8 cellular contexts compared by ENCODE assay signal in genomic region chr3:114624047-114624445, GRCh38.
DNase-seq lines count a peak whose midpoint lies in the region; ATAC-seq, FAIRE-seq and TF ChIP-seq lines count a peak whose summit lies in the region.

No MANE protein-coding gene starts in this region.

- FAIRE-seq in A549 (lab: Jason Lieb, UNC) = no peak

- peaks cover 60% of the 10 kb centered on the region for H3K4me1 ChIP-seq in A549

- DNase-seq in A549 (ENCODE audit: low read depth in 1 of 2, low spot score in 1 of 2) = peak in 1 of 2 experiments; percentile 41
- peak; percentile 44 for DNase-seq in OCI-M1 (lab: John Stamatoyannopoulos, UW)
- DNase-seq in fibroblast of peridontal ligament (ENCODE audit: extremely low read depth) = peak; percentile 74
- DNase-seq in nephron progenitor cell = no peak
- no peak for DNase-seq in middle frontal gyrus (ENCODE audit: extremely low spot score, low spot score)

- WGBS in A549 (ENCODE audit: missing lambda C conversion rate) = 4% methylated on average over 6 of the region's 6 CpGs

- POLR2A ChIA-PET in A549 (lab: Yijun Ruan, JAX) = interaction anchor here (0.6 to 1.1 kb wide), 4 partner anchors 16 to 1200 kb away, joined by 3 to 4 read pairs (median 3); partner anchors contain the start of gene ZBTB20

- no peak for TF ChIP-seq RAD21 in A549 (conservative IDR thresholded peaks at IDR 0.05 in 1 of 2, IDR thresholded peaks at IDR 0.05 in 1 of 2)

- H3K9me3 Mint-ChIP-seq in nephron progenitor cell = no peaks in the 10 kb centered on the region

- H3K4me3 ChIP-seq in A549 = peak overlapping the region; percentile 40

- no peaks in the 10 kb centered on the region for H3K36me3 Mint-ChIP-seq in nephron progenitor cell (ENCODE audit: low read depth)

- peak overlapping the region; percentile 82 for H3K4me2 ChIP-seq in A549

- no peaks in the 10 kb centered on the region for H3K9me3 ChIP-seq in A549

- H3K27ac ChIP-seq in A549 = peak overlapping the region; percentile 90 to 93

- no peak for TF ChIP-seq EP300 in A549 (IDR thresholded peaks at IDR 0.05)

- H3K27me3 Mint-ChIP-seq in nephron progenitor cell (ENCODE audit: low read depth, poor library complexity) = peaks cover 4% of the 10 kb centered on the region

- TF ChIP-seq POLR2A in A549 (IDR thresholded peaks at IDR 0.05; ENCODE audit: low read length) = no peak

- H3K27ac Mint-ChIP-seq in nephron progenitor cell = peak overlapping the region; percentile 97

- TF ChIP-seq CTCF in A549 (IDR thresholded peaks at IDR 0.05) (no peak), nephron progenitor cell (IDR thresholded peaks at IDR 0.05) (no peak)

- peak overlapping the region; percentile 14 for H3K4me3 Mint-ChIP-seq in nephron progenitor cell

- ATAC-seq in A549 (peak; percentile 52 to 69; a peak in 5 of 6 replicates), GM21723 (IDR thresholded peaks at IDR 0.05; ENCODE audit: unreplicated experiment) (no peak), HG02642 (IDR thresholded peaks at IDR 0.05; ENCODE audit: poor library complexity, unreplicated experiment) (no peak)
- ATAC-seq in activated CD4-positive, CD25-positive, alpha-beta regulatory T cell treated with anti-CD3 and anti-CD28 coated beads, Interleukin-2, amount 50 U/mL, for 24 hours = no peak

- CTCF ChIA-PET in A549 (lab: Yijun Ruan, JAX) = no interaction called here

- peaks cover 60% of the 10 kb centered on the region for H3K4me1 Mint-ChIP-seq in nephron progenitor cell

TF ChIP-seq in A549, 52 proteins besides CTCF, POLR2A, EP300 and RAD21:
- no peak for TF ChIP-seq KDM1A (IDR thresholded peaks at IDR 0.05; ENCODE audit: low read depth)
- TF ChIP-seq RFX5 (IDR thresholded peaks at IDR 0.05) = no peak
- no peak for TF ChIP-seq USF2 (IDR thresholded peaks at IDR 0.05)
- TF ChIP-seq MYC (IDR thresholded peaks at IDR 0.05; ENCODE audit: borderline replicate concordance, low read length) = no peak
- TF ChIP-seq HMGXB4 (CRISPR knock-in tag; IDR thresholded peaks at IDR 0.05; ENCODE audit: borderline replicate concordance) = no peak
- no peak for TF ChIP-seq JUNB (IDR thresholded peaks at IDR 0.05)
- no peak for TF ChIP-seq TFCP2L1 (CRISPR knock-in tag; IDR thresholded peaks at IDR 0.05)
- TF ChIP-seq ZSCAN20 (CRISPR knock-in tag; IDR thresholded peaks at IDR 0.05) = no peak
- TF ChIP-seq ZFP36 (IDR thresholded peaks at IDR 0.05; ENCODE audit: borderline replicate concordance, partially characterized antibody) = no peak
- no peak for TF ChIP-seq CHD4 (IDR thresholded peaks at IDR 0.05; ENCODE audit: borderline replicate concordance)
- TF ChIP-seq PBX3 (IDR thresholded peaks at IDR 0.05) = no peak
- no peak for TF ChIP-seq BHLHE40 (IDR thresholded peaks at IDR 0.05; ENCODE audit: low read depth, low read length)
- TF ChIP-seq ELK1 (IDR thresholded peaks at IDR 0.05; ENCODE audit: low read depth, low read length) = no peak
- TF ChIP-seq PHF8 (IDR thresholded peaks at IDR 0.05; ENCODE audit: borderline replicate concordance, low read depth) = no peak
- TF ChIP-seq CHD2 (IDR thresholded peaks at IDR 0.05; ENCODE audit: low read length, partially characterized antibody) = no peak
- TF ChIP-seq JUN (IDR thresholded peaks at IDR 0.05) = no peak
- TF ChIP-seq CBX8 (IDR thresholded peaks at IDR 0.05) = no peak
- TF ChIP-seq HOXB13 (CRISPR knock-in tag; IDR thresholded peaks at IDR 0.05; ENCODE audit: low read depth) = no peak

Comparison
In these comparisons a context has a peak if more than half of its experiments do, and no peak if none do; other contexts are left out.
1. ATAC-seq: peak in A549 (2 of 2); none in GM21723 (single experiment), HG02642 (single experiment) and activated CD4-positive, CD25-positive, alpha-beta regulatory T cell treated with anti-CD3 and anti-CD28 coated beads, Interleukin-2, amount 50 U/mL, for 24 hours (0 of 2).
2. DNase-seq: peak in OCI-M1 (single experiment) and fibroblast of peridontal ligament (single experiment); none in nephron progenitor cell (single experiment) and middle frontal gyrus (single experiment).